Comparison of ENCODE assay signal across 15 cellular contexts in the genomic region with DNA sequence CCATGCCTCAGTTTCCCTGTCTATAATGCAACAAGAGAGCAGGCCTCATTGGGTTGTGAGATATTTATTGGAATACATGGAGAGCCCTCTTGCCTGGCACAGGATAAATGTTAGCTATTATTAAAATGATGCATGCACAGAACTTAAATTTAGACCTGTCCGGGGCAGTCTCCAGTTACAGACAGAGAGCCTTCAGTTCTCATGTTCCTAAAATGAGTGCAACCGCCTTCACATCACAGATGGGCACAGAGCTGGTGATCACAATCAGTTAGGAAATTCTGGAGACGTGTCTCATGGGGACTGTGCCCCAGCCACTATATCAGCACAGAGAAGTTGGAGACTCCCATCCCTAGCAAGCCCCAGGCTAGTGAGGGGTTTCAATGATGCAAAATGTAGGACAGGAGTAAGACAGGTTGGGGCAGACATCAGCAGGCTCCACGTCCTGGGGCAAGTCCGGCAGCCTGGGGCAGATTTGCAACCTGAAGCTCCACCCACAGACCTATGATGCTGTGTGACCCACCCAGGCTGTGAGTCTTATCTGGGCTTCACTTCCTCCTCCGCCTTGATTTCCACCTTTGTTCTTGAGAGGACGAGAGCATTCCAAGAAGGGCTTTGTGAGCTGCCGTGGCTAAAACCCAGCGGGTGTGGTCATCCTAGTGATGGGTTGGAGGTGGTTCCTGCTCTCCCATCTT. TPM values are rescaled to one million over a fixed set of nuclear protein-coding genes. Genes with fewer than 3 reads are reported as not detected.
"Had no signal": no experiment of that assay in that cellular context is flagged by ENCODE, and none has a peak within 500 bp of the region (broad histone marks: within the 10 kb centered on the region; RNA-seq: fewer than 3 reads in every experiment).

No MANE protein-coding gene starts in this region.

- ATAC-seq: activated CD8-positive, alpha-beta T cell treated with anti-CD3 and anti-CD28 coated beads, Interleukin-2, amount 10 ng/mL, durations not matched to agents 7 days and 5 days; naive thymus-derived CD4-positive, alpha-beta T cell; stimulated activated naive CD8-positive, alpha-beta T cell treated with anti-CD3 and anti-CD28 coated beads, Interleukin-15, amount 100 ng/mL, for 72 hours had no signal

- H3K27ac ChIP-seq: body of pancreas, esophagus squamous epithelium, lower lobe of right lung, neutrophil, spleen, upper lobe of left lung had no signal

- H3K4me1 ChIP-seq: esophagus squamous epithelium, lower lobe of right lung, spleen, upper lobe of left lung had no signal

- H3K36me3 ChIP-seq: esophagus squamous epithelium, lower lobe of right lung, neutrophil, spleen, upper lobe of left lung had no signal

- H3K4me3 ChIP-seq: body of pancreas, esophagus squamous epithelium, lower lobe of right lung, spleen, upper lobe of left lung had no signal

- H3K27me3 ChIP-seq: body of pancreas, neutrophil, spleen, upper lobe of left lung had no signal

- DNase-seq: activated B cell treated with CpG ODN at 0.5 μM for 24 hours; activated CD4-positive, alpha-beta T cell treated with anti-CD3 and anti-CD28 coated beads for 48 hours; activated CD8-positive, alpha-beta T cell treated with anti-CD3 and anti-CD28 coated beads, Interleukin-2, amount 10 ng/mL, durations not matched to agents 7 days and 5 days; activated gamma-delta T cell treated with Interleukin-2 at 50 U/mL for 16 hours; amniotic stem cell; cortex of kidney; effector CD8-positive, alpha-beta T cell; esophagus squamous epithelium; lower lobe of right lung; naive thymus-derived CD4-positive, alpha-beta T cell; spleen; stimulated activated naive CD8-positive, alpha-beta T cell treated with anti-CD3 and anti-CD28 coated beads, Interleukin-15, amount 100 ng/mL, for 72 hours; upper lobe of left lung had no signal

- H3K9me3 ChIP-seq: body of pancreas, esophagus squamous epithelium, lower lobe of right lung, neutrophil, spleen, upper lobe of left lung had no signal

RNA-seq across cellular contexts. Expression of a gene that starts 49.4 kb away (rescaled TPM):
- total RNA-seq: activated B cell treated with CpG ODN at 0.5 μM for 24 hours; activated CD8-positive, alpha-beta T cell treated with anti-CD3 and anti-CD28 coated beads, Interleukin-2, amount 10 ng/mL, durations not matched to agents 7 days and 5 days; naive thymus-derived CD4-positive, alpha-beta T cell had no signal
- polyA plus RNA-seq: naive thymus-derived CD4-positive, alpha-beta T cell had no signal
